In genomic region chr9:38263534-38263933, GRCh38 we compare ENCODE assay signal across 10 cellular contexts.
A peak's percentile ranks its signal among the peaks of the same experiment; 100 is the strongest.
DNase-seq lines count a peak whose midpoint lies in the region; ATAC-seq and TF ChIP-seq lines count a peak whose summit lies in the region.
"Had no signal": no experiment of that assay in that cellular context is flagged by ENCODE, and none has a peak within 500 bp of the region (broad histone marks: within the 10 kb centered on the region; RNA-seq: fewer than 3 reads in every experiment).

No MANE protein-coding gene starts in this region.

- no peaks in the 10 kb centered on the region for H3K9me3 ChIP-seq in PC-3 (ENCODE audit: low read length)
- H3K9me3 ChIP-seq in prostate gland, result no peaks in the 10 kb centered on the region
- H3K9me3 ChIP-seq: thyroid gland had no signal

- H3K4me2 ChIP-seq in PC-3 (ENCODE audit: low read length), result no peak overlapping the region

- H3K4me3 ChIP-seq in GM06990 (replicated peaks; ENCODE audit: low read depth, low read length) (no peak overlapping the region), PC-3 (ENCODE audit: low read length) (no peak overlapping the region), prostate gland (no peak overlapping the region)
- H3K4me3 ChIP-seq: thyroid gland had no signal

- H3K27ac ChIP-seq in PC-3 (ENCODE audit: low read length) (no peak overlapping the region), prostate gland (no peak overlapping the region), substantia nigra (ENCODE audit: low read depth, low read length, poor library complexity, severe bottlenecking) (no peak overlapping the region)
- H3K27ac ChIP-seq: thyroid gland had no signal

- peak; percentile 31; the same call in 1 of the 2 replicates for ATAC-seq in PC-3
- ATAC-seq in activated T-cell treated with anti-CD3 and anti-CD28 coated beads, Interleukin-2, amount 50 U/mL, for 72 hours (replicated peaks in 1 of 2), result no peak
- no peak for ATAC-seq in HG03565 (IDR thresholded peaks at IDR 0.05; ENCODE audit: unreplicated experiment)

- H3K4me1 ChIP-seq in PC-3 (ENCODE audit: insufficient read depth, low read length), result no peaks in the 10 kb centered on the region
- no peaks in the 10 kb centered on the region for H3K4me1 ChIP-seq in prostate gland (replicated peaks)
- H3K4me1 ChIP-seq: thyroid gland had no signal

- no peak overlapping the region for H3K27ac Mint-ChIP-seq in activated T-cell treated with anti-CD3 and anti-CD28 coated beads, Interleukin-2, amount 50 U/mL, for 72 hours

- POLR2A ChIA-PET in PC-3 (lab: Charles Lee; ENCODE audit: unreplicated experiment), result no interaction called here

- peaks cover 6% of the 10 kb centered on the region in 2 donors for H3K36me3 Mint-ChIP-seq in activated T-cell treated with anti-CD3 and anti-CD28 coated beads, Interleukin-2, amount 50 U/mL, for 72 hours (ENCODE audit: insufficient read depth in 2 of 2)

- peaks cover 13% of the 10 kb centered on the region for H3K27me3 Mint-ChIP-seq in activated T-cell treated with anti-CD3 and anti-CD28 coated beads, Interleukin-2, amount 50 U/mL, for 72 hours (ENCODE audit: low read depth)

- H4K20me1 ChIP-seq in PC-3 (ENCODE audit: low read length), result no peaks in the 10 kb centered on the region

- 27% methylated on average over 1 of the region's 1 CpG for WGBS in prostate gland

- CTCF ChIA-PET in PC-3 (lab: Charles Lee), result interaction anchor here (0.6 to 1.7 kb wide), 3 partner anchors 104 to 350 kb away, joined by 3 to 10 read pairs (median 5); no protein-coding TSS in a partner anchor

- H2AFZ ChIP-seq in PC-3 (ENCODE audit: low read length), result no peak overlapping the region

- no peaks in the 10 kb centered on the region for H3K4me1 Mint-ChIP-seq in activated T-cell treated with anti-CD3 and anti-CD28 coated beads, Interleukin-2, amount 50 U/mL, for 72 hours (ENCODE audit: low read depth)

- H3K9ac ChIP-seq in PC-3 (ENCODE audit: low read length), result no peak overlapping the region

- H3K27me3 ChIP-seq in GM06990 (replicated peaks; ENCODE audit: control insufficient read depth, insufficient read depth, low read length) (no peaks in the 10 kb centered on the region), PC-3 (ENCODE audit: low read length) (no peaks in the 10 kb centered on the region), prostate gland (replicated peaks; ENCODE audit: insufficient read depth) (no peaks in the 10 kb centered on the region)
- H3K27me3 ChIP-seq: thyroid gland had no signal

- intact Hi-C loops in PC-3 (cut with micrococcal nuclease) (loop anchor here (2.0 to 5.0 kb wide), 5 partner anchors 101 to 351 kb away; partner anchors contain the start of gene SHB), prostate gland (cut with DNase I) (loop anchor here (10.0 kb wide), 1 partner anchor 349 kb away; no protein-coding TSS in a partner anchor)

- H3K36me3 ChIP-seq in GM06990 (ENCODE audit: control insufficient read depth, insufficient read depth, low read length) (no peaks in the 10 kb centered on the region), PC-3 (ENCODE audit: low read depth, low read length) (no peaks in the 10 kb centered on the region), prostate gland (no peaks in the 10 kb centered on the region)
- H3K36me3 ChIP-seq: thyroid gland had no signal

- H3K9me3 Mint-ChIP-seq in activated T-cell treated with anti-CD3 and anti-CD28 coated beads, Interleukin-2, amount 50 U/mL, for 72 hours, result peaks cover 9 to 10% of the 10 kb centered on the region in 2 donors

- TF ChIP-seq CTCF in GM06990 (IDR thresholded peaks at IDR 0.05; ENCODE audit: insufficient read depth, low read length, poor library complexity, severe bottlenecking) (peak; percentile 22), PC-3 (conservative IDR thresholded peaks at IDR 0.05; ENCODE audit: low read depth, low read length) (peak; percentile 62), prostate gland (IDR thresholded peaks at IDR 0.05) (peak in 2 of 4 experiments; percentile 32 to 37)

- no TSS peak for BruUV-seq in PC-3 (replicated peaks; lab: Mats Ljungman, UMichigan)

- DNase-seq in A172 (ENCODE audit: low spot score) (peak; percentile 14), GM06990 (ENCODE audit: extremely low read depth, insufficient read length) (no peak), PC-3 (peak; percentile 52), fibroblast of peridontal ligament (ENCODE audit: extremely low read depth) (peak; percentile 50), prostate gland (ENCODE audit: low spot score) (no peak), substantia nigra (lab: John Stamatoyannopoulos, UW) (no peak)
- no peak for DNase-seq in activated T-cell treated with anti-CD3 and anti-CD28 coated beads, Interleukin-2, amount 50 U/mL, for 72 hours
- DNase-seq: GDM1, thyroid gland had no signal

- no peak for TF ChIP-seq POLR2A in prostate gland (IDR thresholded peaks at IDR 0.05)

- H3K9me2 ChIP-seq in PC-3 (replicated peaks; ENCODE audit: low read length), result no peaks in the 10 kb centered on the region

- H3F3A ChIP-seq in PC-3 (ENCODE audit: low read length, unreplicated experiment), result no peaks in the 10 kb centered on the region

- no peak overlapping the region for H3K4me3 Mint-ChIP-seq in activated T-cell treated with anti-CD3 and anti-CD28 coated beads, Interleukin-2, amount 50 U/mL, for 72 hours

- H3K79me2 ChIP-seq in PC-3 (ENCODE audit: low read length), result no peaks in the 10 kb centered on the region

Comparison
In these comparisons a context has a peak if more than half of its experiments do, and no peak if none do; other contexts are left out.
1. DNase-seq: peak in A172 (single experiment), PC-3 (single experiment) and fibroblast of peridontal ligament (single experiment); none in GM06990 (single experiment), prostate gland (single experiment), activated T-cell treated with anti-CD3 and anti-CD28 coated beads, Interleukin-2, amount 50 U/mL, for 72 hours (0 of 2) and substantia nigra (0 of 49).